Comparison of ENCODE assay signal across 33 cellular contexts in genomic region chr2:221342388-221342787, GRCh38.
"Had no signal": no experiment of that assay in that cellular context is flagged by ENCODE, and none has a peak within 500 bp of the region (broad histone marks: within the 10 kb centered on the region; RNA-seq: fewer than 3 reads in every experiment).

No MANE protein-coding gene starts in this region.

- DNase-seq: Karpas-422, Kasumi-1, MG63, MM.1S, MV-4-11, NCI-H1048, NCI-H1092, NCI-H1092 treated with DMSO at 0.1 percent for 48 hours, NCI-H1105, NCI-H1105 treated with DMSO at 0.1 percent for 48 hours, NCI-H1417, NCI-H1417 treated with DMSO at 0.1 percent for 48 hours, NCI-H1436, NCI-H1436 treated with DMSO at 0.1 percent for 48 hours, NCI-H146, NCI-H1694, NCI-H1694 treated with DMSO at 0.1 percent for 48 hours, NCI-H187, NCI-H187 treated with DMSO at 0.1 percent for 48 hours, NCI-H1930, NCI-H2029, NCI-H2029 treated with DMSO at 0.1 percent for 48 hours, NCI-H2081, NCI-H2081 treated with DMSO at 0.1 percent for 48 hours, NCI-H2107, NCI-H2171, NCI-H2171 treated with DMSO at 0.1 percent for 48 hours, NCI-H2227 treated with DMSO at 0.1 percent for 48 hours, NCI-H226, NCI-H345, NCI-H446, NCI-H446 treated with DMSO at 0.1 percent for 48 hours, NCI-H510A had no signal
